ENCODE assay signal across 1 cellular context in genomic region chr17:19158478-19158877, GRCh38. TPM values are rescaled to one million over a fixed set of nuclear protein-coding genes. Genes with fewer than 3 reads are reported as not detected.
"Had no signal": no experiment of that assay in that cellular context is flagged by ENCODE, and none has a peak within 500 bp of the region (broad histone marks: within the 10 kb centered on the region; RNA-seq: fewer than 3 reads in every experiment).

No MANE protein-coding gene starts in this region.

RNA-seq across cellular contexts. Expression of gene GRAPL, which starts 31.1 kb away (rescaled TPM):
- total RNA-seq: osteoblast had no signal
